ENCODE assay signal across 8 cellular contexts in genomic region chr18:62982600-62983251, GRCh38.
A peak's percentile ranks its signal among the peaks of the same experiment; 100 is the strongest.
DNase-seq lines count a peak whose midpoint lies in the region; ATAC-seq and TF ChIP-seq lines count a peak whose summit lies in the region.

No MANE protein-coding gene starts in this region.

- POLR2A ChIA-PET in OCI-LY7 (lab: Charles Lee): interaction anchor here (1.4 kb wide), 1 partner anchor 396 kb away, joined by 4 read pairs; no protein-coding TSS in a partner anchor

- peak; percentile 57 for DNase-seq in DMS153 treated with DMSO at 0.1 percent for 48 hours (lab: John Stamatoyannopoulos, UW; ENCODE audit: unreplicated experiment)
- DNase-seq in OCI-LY7 (ENCODE audit: low spot score): peak; percentile 49
- peak; percentile 11 for DNase-seq in activated T-helper 1 cell treated with Interleukin-2 at 50 U/mL for 16 hours (ENCODE audit: low read depth)
- DNase-seq in fibroblast of mammary gland (ENCODE audit: low read depth): peak; percentile 66

- intact Hi-C loops in OCI-LY7 (cut with micrococcal nuclease; ENCODE audit: unreplicated experiment): loop anchor here (1.0 to 5.0 kb wide), 3 partner anchors 268 to 396 kb away; no protein-coding TSS in a partner anchor

- H3K9me2 ChIP-seq in OCI-LY7 (ENCODE audit: insufficient read depth, low read length) (no peaks in the 10 kb centered on the region), neural cell (ENCODE audit: insufficient read depth, low read length) (no peaks in the 10 kb centered on the region)

- no peak overlapping the region for H3K9ac ChIP-seq in neural cell (ENCODE audit: low read length)

- peak; percentile 78 for TF ChIP-seq CTCF in OCI-LY7 (conservative IDR thresholded peaks at IDR 0.05; ENCODE audit: low read length)
- TF ChIP-seq CTCF in fibroblast of mammary gland (conservative IDR thresholded peaks at IDR 0.05; ENCODE audit: control insufficient read depth, insufficient read depth, low read depth, low read length): peak; percentile 82
- peak; percentile 93 for TF ChIP-seq CTCF in neural cell (IDR thresholded peaks at IDR 0.05; ENCODE audit: poor library complexity, severe bottlenecking)

- no peaks in the 10 kb centered on the region for H3K4me1 ChIP-seq in OCI-LY7 (ENCODE audit: insufficient read depth, low read length, poor library complexity, severe bottlenecking)

- no peaks in the 10 kb centered on the region for H3F3A ChIP-seq in neural cell (ENCODE audit: insufficient read depth, low read length, poor library complexity, severe bottlenecking)

- H3K36me3 ChIP-seq in OCI-LY7 (ENCODE audit: insufficient read depth, low read length) (no peaks in the 10 kb centered on the region), neural cell (ENCODE audit: insufficient read depth, low read length) (no peaks in the 10 kb centered on the region)

- H3K9me3 ChIP-seq in OCI-LY7 (ENCODE audit: low read length) (no peaks in the 10 kb centered on the region), neural cell (ENCODE audit: low read length) (no peaks in the 10 kb centered on the region)

- no peak overlapping the region for H2AFZ ChIP-seq in OCI-LY7 (ENCODE audit: low read length)
- H2AFZ ChIP-seq in neural cell (ENCODE audit: low read depth, low read length): no peak overlapping the region

- no peak for TF ChIP-seq EP300 in neural cell (conservative IDR thresholded peaks at IDR 0.05; ENCODE audit: poor library complexity, severe bottlenecking)

- H3K27me3 ChIP-seq in neural cell (ENCODE audit: insufficient read depth, low read depth, low read length): no peaks in the 10 kb centered on the region

- TF ChIP-seq RAD21 in neural cell (conservative IDR thresholded peaks at IDR 0.05): peak; percentile 94

- H3K27ac ChIP-seq in OCI-LY7 (ENCODE audit: low read depth, low read length, poor library complexity, severe bottlenecking): no peak overlapping the region
- H3K27ac ChIP-seq in neural cell (ENCODE audit: low read length): no peak overlapping the region
- H3K27ac ChIP-seq in temporal lobe (ENCODE audit: low read depth, low read length): peak overlapping the region; percentile 81

- no peaks in the 10 kb centered on the region for H4K20me1 ChIP-seq in OCI-LY7 (ENCODE audit: insufficient read depth, low read length)
- no peaks in the 10 kb centered on the region for H4K20me1 ChIP-seq in neural cell (ENCODE audit: insufficient read depth)

- peak; percentile 48 for ATAC-seq in HG02798 (IDR thresholded peaks at IDR 0.05; ENCODE audit: poor library complexity, unreplicated experiment)
- ATAC-seq in HG03521 (IDR thresholded peaks at IDR 0.05; ENCODE audit: unreplicated experiment): no peak

- no peak overlapping the region for H3K4me2 ChIP-seq in OCI-LY7 (ENCODE audit: low read length)
- H3K4me2 ChIP-seq in neural cell (ENCODE audit: low read length): no peak overlapping the region

- H3K79me2 ChIP-seq in OCI-LY7 (ENCODE audit: insufficient read depth, low read depth, low read length): no peaks in the 10 kb centered on the region
- H3K79me2 ChIP-seq in neural cell (replicated peaks; ENCODE audit: insufficient read depth, low read length): no peaks in the 10 kb centered on the region

- no TSS peak for BruUV-seq in OCI-LY7 (replicated peaks; lab: Mats Ljungman, UMichigan)

- H3K4me3 ChIP-seq in OCI-LY7 (ENCODE audit: low read depth, low read length, poor library complexity, severe bottlenecking) (no peak overlapping the region), fibroblast of mammary gland (ENCODE audit: control insufficient read depth, low read depth, low read length) (no peak overlapping the region), neural cell (ENCODE audit: low read length) (no peak overlapping the region)

- CTCF ChIA-PET in OCI-LY7 (lab: Charles Lee; ENCODE audit: unreplicated experiment): no interaction called here

TF ChIP-seq in neural cell, 6 proteins besides CTCF, POLR2A, EP300 and RAD21:
- TF ChIP-seq REST (IDR thresholded peaks at IDR 0.05; ENCODE audit: borderline replicate concordance) (no peak), SMC3 (conservative IDR thresholded peaks at IDR 0.05; ENCODE audit: poor library complexity) (peak; percentile 95)

Comparison
In these comparisons a context has a peak if more than half of its experiments do, and no peak if none do; other contexts are left out.
1. DNase-seq: peak in every context shown above with its lines; median percentile 66 in fibroblast of mammary gland; 57 in DMS153 treated with DMSO at 0.1 percent for 48 hours; 49 in OCI-LY7; 11 in activated T-helper 1 cell treated with Interleukin-2 at 50 U/mL for 16 hours.